Comparison of ENCODE assay signal across 10 cellular contexts in genomic region chr6:73728548-73729205, GRCh38. TPM values are rescaled to one million over a fixed set of nuclear protein-coding genes. Genes with fewer than 3 reads are reported as not detected.
DNase-seq lines count a peak whose midpoint lies in the region; ATAC-seq and TF ChIP-seq lines count a peak whose summit lies in the region.
"Had no signal": no experiment of that assay in that cellular context is flagged by ENCODE, and none has a peak within 500 bp of the region (broad histone marks: within the 10 kb centered on the region; RNA-seq: fewer than 3 reads in every experiment).

No MANE protein-coding gene starts in this region.

- peak; percentile 54 for ATAC-seq in GM18499 (IDR thresholded peaks at IDR 0.05; ENCODE audit: insufficient read depth, unreplicated experiment)
- ATAC-seq in GM21367 (IDR thresholded peaks at IDR 0.05; ENCODE audit: unreplicated experiment), result peak; percentile 38
- ATAC-seq in HG03342 (IDR thresholded peaks at IDR 0.05; ENCODE audit: unreplicated experiment), result peak; percentile 43
- peak; percentile 87 for ATAC-seq in activated T-cell treated with anti-CD3 and anti-CD28 coated beads, Interleukin-2, amount 50 U/mL, for 72 hours (replicated peaks in 1 of 2)
- ATAC-seq: heart right ventricle had no signal

- no peaks in the 10 kb centered on the region for H3K9me3 Mint-ChIP-seq in activated T-cell treated with anti-CD3 and anti-CD28 coated beads, Interleukin-2, amount 50 U/mL, for 72 hours

- peak overlapping the region; percentile 30 to 73 for H3K4me3 Mint-ChIP-seq in activated T-cell treated with anti-CD3 and anti-CD28 coated beads, Interleukin-2, amount 50 U/mL, for 72 hours

- no peak overlapping the region for H3K27ac ChIP-seq in prostate gland
- H3K27ac ChIP-seq: heart right ventricle had no signal

- peaks cover 54% of the 10 kb centered on the region for H3K4me1 Mint-ChIP-seq in activated T-cell treated with anti-CD3 and anti-CD28 coated beads, Interleukin-2, amount 50 U/mL, for 72 hours (ENCODE audit: low read depth)

- no peaks in the 10 kb centered on the region for H3K27me3 Mint-ChIP-seq in activated T-cell treated with anti-CD3 and anti-CD28 coated beads, Interleukin-2, amount 50 U/mL, for 72 hours (ENCODE audit: low read depth)

- H3K36me3 ChIP-seq in prostate gland, result no peaks in the 10 kb centered on the region

- peaks cover 3 to 16% of the 10 kb centered on the region in 2 donors for H3K36me3 Mint-ChIP-seq in activated T-cell treated with anti-CD3 and anti-CD28 coated beads, Interleukin-2, amount 50 U/mL, for 72 hours (ENCODE audit: insufficient read depth in 2 of 2)

- no peak overlapping the region for H3K4me3 ChIP-seq in prostate gland
- H3K4me3 ChIP-seq: heart right ventricle had no signal

- H3K27ac Mint-ChIP-seq in activated T-cell treated with anti-CD3 and anti-CD28 coated beads, Interleukin-2, amount 50 U/mL, for 72 hours, result peak overlapping the region; percentile 80

- H3K9me3 ChIP-seq in prostate gland, result no peaks in the 10 kb centered on the region
- H3K9me3 ChIP-seq: heart right ventricle had no signal

- no peak for TF ChIP-seq CTCF in prostate gland (IDR thresholded peaks at IDR 0.05)

- H3K27me3 ChIP-seq in prostate gland (replicated peaks; ENCODE audit: insufficient read depth), result no peaks in the 10 kb centered on the region
- H3K27me3 ChIP-seq: heart right ventricle had no signal

- TF ChIP-seq POLR2A in prostate gland (IDR thresholded peaks at IDR 0.05), result no peak

- peak; percentile 48 to 65 for DNase-seq in activated T-cell treated with anti-CD3 and anti-CD28 coated beads, Interleukin-2, amount 50 U/mL, for 72 hours
- DNase-seq in prostate gland (ENCODE audit: low spot score), result no peak
- no peak for DNase-seq in EL
- no peak for DNase-seq in dedifferentiated amniotic fluid mesenchymal stem cell (ENCODE audit: extremely low spot score)
- no peak for DNase-seq in NCI-H1436 (lab: John Stamatoyannopoulos, UW)
- DNase-seq: heart right ventricle, occipital lobe had no signal

- no peaks in the 10 kb centered on the region for H3K4me1 ChIP-seq in prostate gland (replicated peaks)

- 82% methylated on average over 4 of the region's 4 CpGs for WGBS in prostate gland

- intact Hi-C loops in prostate gland (cut with DNase I), result no loop called here

RNA-seq across cellular contexts. Expression of gene CD109, which starts 32.7 kb away (rescaled TPM):
- total RNA-seq in activated T-cell treated with anti-CD3 and anti-CD28 coated beads, Interleukin-2, amount 50 U/mL, for 72 hours, result 10 to 100 TPM; 14.9 to 21.6 TPM
- 1 to 10 TPM; 6.0 to 8.1 TPM for total RNA-seq in prostate gland

Comparison
In these comparisons a context has a peak if more than half of its experiments do, and no peak if none do; other contexts are left out.
1. DNase-seq: peak in activated T-cell treated with anti-CD3 and anti-CD28 coated beads, Interleukin-2, amount 50 U/mL, for 72 hours (2 of 2); none in prostate gland (single experiment), EL (single experiment), dedifferentiated amniotic fluid mesenchymal stem cell (single experiment) and NCI-H1436 (single experiment).
2. Peak in every context shown above with its lines, with median percentiles within 50 percentile points of each other: ATAC-seq.